8 cellular contexts compared by ENCODE assay signal in genomic region chr19:45585158-45585577, GRCh38. TPM values are rescaled to one million over a fixed set of nuclear protein-coding genes. Genes with fewer than 3 reads are reported as not detected.
DNase-seq lines count a peak whose midpoint lies in the region; ATAC-seq and TF ChIP-seq lines count a peak whose summit lies in the region.

No MANE protein-coding gene starts in this region.

- peaks cover 7% of the 10 kb centered on the region for H3K4me1 ChIP-seq in testis

- no peak for ATAC-seq in GM21526 (IDR thresholded peaks at IDR 0.05; ENCODE audit: low FRiP score, unreplicated experiment)

- H3K27me3 Mint-ChIP-seq in activated CD4-positive, alpha-beta T cell treated with anti-CD3 and anti-CD28 coated beads, Interleukin-2, amount 10 ng/mL, durations not matched to agents 24 days and 14 days, result peaks cover 7% of the 10 kb centered on the region

- peak overlapping the region; percentile 44 for H3K27ac ChIP-seq in adipose tissue (ENCODE audit: low read depth, low read length)
- peak overlapping the region; percentile 98 for H3K27ac ChIP-seq in layer of hippocampus (ENCODE audit: low read depth, low read length)
- peak overlapping the region; percentile 97 to 98 for H3K27ac ChIP-seq in testis

- no peaks in the 10 kb centered on the region for H3K9me3 ChIP-seq in testis

- peaks cover 17% of the 10 kb centered on the region for H3K36me3 Mint-ChIP-seq in activated CD4-positive, alpha-beta T cell treated with anti-CD3 and anti-CD28 coated beads, Interleukin-2, amount 10 ng/mL, durations not matched to agents 24 days and 14 days (ENCODE audit: low read depth)

- DNase-seq in activated CD4-positive, alpha-beta T cell treated with anti-CD3 and anti-CD28 coated beads, Interleukin-2, amount 10 ng/mL, durations not matched to agents 24 days and 14 days, result no peak
- DNase-seq in activated CD4-positive, alpha-beta T cell treated with anti-CD3 and anti-CD28 coated beads, Interleukin-2, amount 50 U/mL, for 48 hours, result no peak
- DNase-seq in testis, result no peak
- DNase-seq in AML-193 (lab: John Stamatoyannopoulos, UW), result no peak
- no peak for DNase-seq in MV-4-11 (lab: John Stamatoyannopoulos, UW)

- TF ChIP-seq CTCF in testis (IDR thresholded peaks at IDR 0.05), result no peak

- intact Hi-C loops in activated CD4-positive, alpha-beta T cell treated with anti-CD3 and anti-CD28 coated beads, Interleukin-2, amount 10 ng/mL, durations not matched to agents 24 days and 14 days (cut with micrococcal nuclease), result loop anchor here (2.0 kb wide), 1 partner anchor 406 kb away; the partner anchor contains the start of genes BLOC1S3 and TRAPPC6A
- intact Hi-C loops in testis (cut with DNase I; ENCODE audit: low total_unique reads), result no loop called here

- 22 to 24% (median 22%) methylated on average over 7 of the region's 7 CpGs for WGBS in adipose tissue, 3 donors
- WGBS in testis, 2 donors, result 17 to 20% methylated on average over 5 to 7 of the region's 7 CpGs

- peak overlapping the region; percentile 99 for H3K27ac Mint-ChIP-seq in activated CD4-positive, alpha-beta T cell treated with anti-CD3 and anti-CD28 coated beads, Interleukin-2, amount 10 ng/mL, durations not matched to agents 24 days and 14 days

- no peaks in the 10 kb centered on the region for H3K36me3 ChIP-seq in testis (ENCODE audit: low read depth, missing control alignments)

- no peaks in the 10 kb centered on the region for H3K27me3 ChIP-seq in layer of hippocampus (ENCODE audit: control insufficient read depth, insufficient read depth, low read length)
- no peaks in the 10 kb centered on the region for H3K27me3 ChIP-seq in testis

- no peak for TF ChIP-seq POLR2A in testis (IDR thresholded peaks at IDR 0.05)

- H3K9me3 Mint-ChIP-seq in activated CD4-positive, alpha-beta T cell treated with anti-CD3 and anti-CD28 coated beads, Interleukin-2, amount 10 ng/mL, durations not matched to agents 24 days and 14 days, result no peaks in the 10 kb centered on the region

- H3K4me3 Mint-ChIP-seq in activated CD4-positive, alpha-beta T cell treated with anti-CD3 and anti-CD28 coated beads, Interleukin-2, amount 10 ng/mL, durations not matched to agents 24 days and 14 days, result peak overlapping the region; percentile 98

- H3K4me3 ChIP-seq in testis, result peak overlapping the region; percentile 77 to 78

- H3K4me1 Mint-ChIP-seq in activated CD4-positive, alpha-beta T cell treated with anti-CD3 and anti-CD28 coated beads, Interleukin-2, amount 10 ng/mL, durations not matched to agents 24 days and 14 days, result peaks cover 13% of the 10 kb centered on the region

RNA-seq across cellular contexts. Expression of gene OPA3, which starts 0.6 kb away (rescaled TPM):
- total RNA-seq in activated CD4-positive, alpha-beta T cell treated with anti-CD3 and anti-CD28 coated beads, Interleukin-2, amount 10 ng/mL, durations not matched to agents 24 days and 14 days, result 14.0 and 15.3 TPM in 2 replicates
- 1 to 10 TPM; 3.1 to 6.7 (median 3.5) TPM for polyA plus RNA-seq in adipose tissue
- 10 to 100 TPM; 18.3 to 19.3 TPM for total RNA-seq in testis
- 20.9 TPM for polyA plus RNA-seq in testis (ENCODE audit: insufficient read depth, low read depth, low replicate concordance)

RNA-seq across cellular contexts. Expression of gene GPR4, which starts 16.8 kb away (rescaled TPM):
- not detected in 2 replicates for total RNA-seq in activated CD4-positive, alpha-beta T cell treated with anti-CD3 and anti-CD28 coated beads, Interleukin-2, amount 10 ng/mL, durations not matched to agents 24 days and 14 days
- polyA plus RNA-seq in adipose tissue (10 to 100 TPM in 2 of 3 donors, 1 to 10 TPM in 1; 1.3 to 29.5 (median 11.6) TPM), testis (ENCODE audit: insufficient read depth, low read depth, low replicate concordance) (3.2 TPM)
- 1 to 10 TPM in 1 of 2 donors, under 1 TPM in 1; 0.81 to 1.9 TPM for total RNA-seq in testis

RNA-seq across cellular contexts. Expression of gene EML2, which starts 54.0 kb away (rescaled TPM):
- 157 and 180 TPM in 2 replicates for total RNA-seq in activated CD4-positive, alpha-beta T cell treated with anti-CD3 and anti-CD28 coated beads, Interleukin-2, amount 10 ng/mL, durations not matched to agents 24 days and 14 days
- polyA plus RNA-seq in adipose tissue (10 to 100 TPM; 17.5 to 29.2 (median 22.3) TPM), testis (ENCODE audit: insufficient read depth, low read depth, low replicate concordance) (28.5 TPM)
- total RNA-seq in testis, result 10 to 100 TPM; 36.3 to 48.4 TPM

Comparison
In these comparisons a context has a peak if more than half of its experiments do, and no peak if none do; other contexts are left out.
1. H3K27ac ChIP-seq: peak in every context shown above with its lines; median percentile 98 in layer of hippocampus; 98 in testis; 44 in adipose tissue.